Comparison of ENCODE assay signal across 8 cellular contexts in genomic region chr9:125705893-125706292, GRCh38. TPM values are rescaled to one million over a fixed set of nuclear protein-coding genes. Genes with fewer than 3 reads are reported as not detected.
DNase-seq lines count a peak whose midpoint lies in the region; ATAC-seq and TF ChIP-seq lines count a peak whose summit lies in the region.

No MANE protein-coding gene starts in this region.

- peaks cover 16 to 50% of the 10 kb centered on the region in 2 experiments for H3K79me1 ChIP-seq in IMR-90 (ENCODE audit: low read depth in 1 of 2, low read length in 2 of 2)

- intact Hi-C loops in IMR-90 (cut with micrococcal nuclease): loop anchor here (5.0 kb wide), 1 partner anchor 299 kb away; no protein-coding TSS in a partner anchor

- peak overlapping the region; percentile 75; the same call in 1 of the 2 replicates for H3K14ac ChIP-seq in IMR-90 (replicated peaks; ENCODE audit: low read depth, low read length)

- 0 out of 2 replicates have a peak overlapping the region, but pooled peaks have one; percentile 40 for H3K56ac ChIP-seq in IMR-90 (ENCODE audit: extremely low read depth, insufficient read depth, low read length)

- TF ChIP-seq CTCF in AG04449 (IDR thresholded peaks at IDR 0.05; ENCODE audit: insufficient read depth, low read length, missing control alignments): no peak
- TF ChIP-seq CTCF in IMR-90 (conservative IDR thresholded peaks at IDR 0.05; ENCODE audit: low read depth, low read length): no peak
- no peak for TF ChIP-seq CTCF in cardiac fibroblast (IDR thresholded peaks at IDR 0.05; ENCODE audit: low read depth, low read length)

- H2BK120ac ChIP-seq in IMR-90 (ENCODE audit: low read depth, low read length): no peak overlapping the region

- DNase-seq in AG04449 (ENCODE audit: low read depth, low spot score): no peak
- DNase-seq in IMR-90: no peak
- DNase-seq in cardiac fibroblast (ENCODE audit: low read depth in 2 of 2): no peak
- no peak for DNase-seq in epidermal melanocyte (ENCODE audit: insufficient read length, low spot score)
- no peak for DNase-seq in iPS-NIHi11 (ENCODE audit: low spot score)

- TF ChIP-seq RAD21 in IMR-90 (IDR thresholded peaks at IDR 0.05; ENCODE audit: low read length): no peak

- H3K18ac ChIP-seq in IMR-90 (ENCODE audit: low read depth, low read length): no peak overlapping the region

- no peak overlapping the region for H2AFZ ChIP-seq in IMR-90 (replicated peaks; ENCODE audit: low read length, poor library complexity)

- no TSS peak for BruUV-seq in IMR-90 (replicated peaks; lab: Mats Ljungman, UMichigan)

- ATAC-seq in IMR-90 (ENCODE audit: low read depth) (no peak), HG03159 (IDR thresholded peaks at IDR 0.05; ENCODE audit: unreplicated experiment) (no peak), HG03280 (IDR thresholded peaks at IDR 0.05; ENCODE audit: unreplicated experiment) (no peak)

- POLR2A ChIA-PET in AG04449 (lab: Yijun Ruan, JAX): interaction anchor here (1.1 kb wide), 1 partner anchor 14 kb away, joined by 4 read pairs; no protein-coding TSS in a partner anchor
- POLR2A ChIA-PET in IMR-90 (lab: Charles Lee; ENCODE audit: unreplicated experiment): no interaction called here

- CTCF ChIA-PET in AG04449 (lab: Yijun Ruan, JAX) (interaction anchor here (1.0 to 1.8 kb wide), 3 partner anchors 26 to 785 kb away, joined by 3 to 6 read pairs (median 5); no protein-coding TSS in a partner anchor), IMR-90 (lab: Yijun Ruan, JAX) (no interaction called here)

- no peak overlapping the region for H4K5ac ChIP-seq in IMR-90 (ENCODE audit: low read depth, low read length)

- H4K8ac ChIP-seq in IMR-90 (ENCODE audit: low read depth in 2 of 2, low read length in 2 of 2): peak overlapping the region in 1 of 2 experiments; percentile 75; a peak in 2 of 4 replicates

- H2BK20ac ChIP-seq in IMR-90 (ENCODE audit: low read depth, low read length): no peak overlapping the region

- peak overlapping the region; percentile 80 for H3K4me3 ChIP-seq in AG04449 (ENCODE audit: low read depth, low read length)
- peak overlapping the region; percentile 67; the same call in 1 of the 2 replicates for H3K4me3 ChIP-seq in IMR-90 (ENCODE audit: insufficient read depth, low read depth, low read length)
- peak overlapping the region; percentile 73 to 77 for H3K4me3 ChIP-seq in cardiac fibroblast (replicated peaks in 1 of 2; ENCODE audit: low read depth in 2 of 2, low read length in 2 of 2)
- H3K4me3 ChIP-seq in muscle layer of duodenum (ENCODE audit: low read depth in 1 of 2, low read length in 2 of 2): peak overlapping the region; percentile 75 to 91

- peaks cover 16% of the 10 kb centered on the region; the same call in 1 of the 2 replicates for H4K20me1 ChIP-seq in IMR-90 (ENCODE audit: insufficient read depth, low read length)

- H2AK9ac ChIP-seq in IMR-90 (replicated peaks; ENCODE audit: low read depth, low read length, poor library complexity): no peak overlapping the region

- in situ Hi-C loops in IMR-90 (cut with MboI; ENCODE audit: low sequenced_read_pairs): no loop called here

- dilution Hi-C loops in IMR-90 (cut with HindIII; ENCODE audit: low sequenced_read_pairs, unreplicated experiment): no loop called here

- peaks cover 16% of the 10 kb centered on the region for H3K9me1 ChIP-seq in IMR-90 (ENCODE audit: insufficient read depth, low read length)

- H3K4me1 ChIP-seq in IMR-90 (ENCODE audit: control insufficient read depth, insufficient read depth, low read length): peaks cover 5% of the 10 kb centered on the region
- H3K4me1 ChIP-seq in muscle layer of duodenum (ENCODE audit: control insufficient read depth in 1 of 2, insufficient read depth in 2 of 2, low read length in 2 of 2): peaks cover 10 to 18% of the 10 kb centered on the region in 2 donors

- no peaks in the 10 kb centered on the region for H3K27me3 ChIP-seq in IMR-90 (ENCODE audit: control insufficient read depth, insufficient read depth, low read length)
- no peaks in the 10 kb centered on the region for H3K27me3 ChIP-seq in muscle layer of duodenum (ENCODE audit: low read depth, low read length)

- no CpG with 5 or more reads among the region's 4 CpGs for WGBS in IMR-90 (ENCODE audit: extremely low coverage in 2 of 2, insufficient read length in 1 of 2), 2 experiments

- no peak overlapping the region for H4K91ac ChIP-seq in IMR-90 (ENCODE audit: insufficient read depth, low read depth, low read length)

- no peak overlapping the region for H2BK15ac ChIP-seq in IMR-90 (ENCODE audit: low read depth, low read length)

- H3K4ac ChIP-seq in IMR-90 (ENCODE audit: low read depth, low read length): peak overlapping the region; percentile 61; the same call in 1 of the 2 replicates

- no peaks in the 10 kb centered on the region for H3K9me3 ChIP-seq in IMR-90 (ENCODE audit: control insufficient read depth, insufficient read depth, low read length)
- H3K9me3 ChIP-seq in muscle layer of duodenum (ENCODE audit: control insufficient read depth in 1 of 2, low read length in 2 of 2): no peaks in the 10 kb centered on the region

- H3K4me2 ChIP-seq in IMR-90 (ENCODE audit: low read depth, low read length): peak overlapping the region; percentile 99

- H3K27ac ChIP-seq in IMR-90 (ENCODE audit: insufficient read depth, low read length) (no peak overlapping the region), muscle layer of duodenum (ENCODE audit: low read length) (no peak overlapping the region)

- TF ChIP-seq POLR2A in IMR-90 (IDR thresholded peaks at IDR 0.05; ENCODE audit: low read depth, low read length): no peak

- no peak overlapping the region for H2AK5ac ChIP-seq in IMR-90 (ENCODE audit: low read depth, low read length)

- H3K23ac ChIP-seq in IMR-90 (ENCODE audit: low read depth, low read length): peak overlapping the region; percentile 76; the same call in 1 of the 2 replicates

- H3K36me3 ChIP-seq in IMR-90 (ENCODE audit: control insufficient read depth, insufficient read depth, low read length): 0 out of 2 replicates have a peak, but pooled peaks cover 1% of the 10 kb centered on the region
- H3K36me3 ChIP-seq in muscle layer of duodenum (ENCODE audit: control insufficient read depth in 1 of 2, insufficient read depth in 2 of 2, low read length in 2 of 2): no peaks in the 10 kb centered on the region

- H2BK5ac ChIP-seq in IMR-90 (ENCODE audit: low read depth, low read length, poor library complexity, severe bottlenecking): no peak overlapping the region

- peak overlapping the region; percentile 91; the same call in 1 of the 2 replicates for H3K9ac ChIP-seq in IMR-90 (ENCODE audit: low read depth, low read length)

TF ChIP-seq in IMR-90, 13 proteins besides CTCF, POLR2A, EP300 and RAD21:
- TF ChIP-seq ELK1 (IDR thresholded peaks at IDR 0.05; ENCODE audit: borderline replicate concordance, low read depth, low read length) (no peak), CEBPB (IDR thresholded peaks at IDR 0.05; ENCODE audit: low read depth, low read length) (peak; percentile 45; the same call in 1 of the 2 replicates)

RNA-seq across cellular contexts. Expression of gene MAPKAP1, which starts 1.1 kb away (rescaled TPM):
- 122 and 158 TPM in 2 replicates for total RNA-seq in IMR-90 (2012; rRNA removed)
- 75.0 and 87.2 TPM in 2 replicates for polyA plus RNA-seq in IMR-90 (2012; rRNA removed)
- polyA plus RNA-seq in IMR-90 (2012; cell fraction: cytosol; rRNA removed): 57.5 and 86.3 TPM in 2 replicates
- 53.4 and 70.8 TPM in 2 replicates for polyA plus RNA-seq in IMR-90 (2012; cell fraction: nucleus; rRNA removed; ENCODE audit: low replicate concordance)

RNA-seq across cellular contexts. Expression of gene PBX3, which starts 41.3 kb away (rescaled TPM):
- total RNA-seq in IMR-90 (2012; rRNA removed): 15.6 and 16.4 TPM in 2 replicates
- polyA plus RNA-seq in IMR-90 (2012; rRNA removed): 12.0 and 13.1 TPM in 2 replicates
- polyA plus RNA-seq in IMR-90 (2012; cell fraction: cytosol; rRNA removed): 3.5 and 6.0 TPM in 2 replicates
- polyA plus RNA-seq in IMR-90 (2012; cell fraction: nucleus; rRNA removed; ENCODE audit: low replicate concordance): 8.6 and 46.5 TPM in 2 replicates
